ENCODE assay signal across 2 cellular contexts in genomic region chr7:712601-713457, GRCh38.
TF ChIP-seq lines count a peak whose summit lies in the region.

No MANE protein-coding gene starts in this region.

TF ChIP-seq in IMR-90, 13 proteins besides CTCF, POLR2A, EP300 and RAD21:
- no peak for TF ChIP-seq FOS (IDR thresholded peaks at IDR 0.05; ENCODE audit: low read depth, low read length)
- no peak for TF ChIP-seq BHLHE40 (IDR thresholded peaks at IDR 0.05; ENCODE audit: low read depth, low read length)
- no peak for TF ChIP-seq USF2 (IDR thresholded peaks at IDR 0.05; ENCODE audit: low read depth, low read length)
- TF ChIP-seq NFE2L2 (IDR thresholded peaks at IDR 0.05; ENCODE audit: low read depth, low read length): no peak
- no peak for TF ChIP-seq RCOR1 (IDR thresholded peaks at IDR 0.05; ENCODE audit: insufficient replicate concordance, low read length)
- TF ChIP-seq SMC3 (IDR thresholded peaks at IDR 0.05; ENCODE audit: low read depth, low read length): no peak
- no peak for TF ChIP-seq CHD1 (IDR thresholded peaks at IDR 0.05; ENCODE audit: low read depth, low read length)
- TF ChIP-seq CEBPB (IDR thresholded peaks at IDR 0.05; ENCODE audit: low read depth, low read length): no peak
- TF ChIP-seq MAZ (IDR thresholded peaks at IDR 0.05; ENCODE audit: borderline replicate concordance, low read depth, low read length): no peak
- no peak for TF ChIP-seq MXI1 (IDR thresholded peaks at IDR 0.05; ENCODE audit: borderline replicate concordance, low read depth, low read length)
- TF ChIP-seq RFX5 (IDR thresholded peaks at IDR 0.05; ENCODE audit: low read depth, low read length): no peak
- no peak for TF ChIP-seq MAFK (IDR thresholded peaks at IDR 0.05; ENCODE audit: low read depth, low read length)
- no peak for TF ChIP-seq ELK1 (IDR thresholded peaks at IDR 0.05; ENCODE audit: borderline replicate concordance, low read depth, low read length)

TF ChIP-seq in endothelial cell of umbilical vein, 7 proteins besides CTCF, POLR2A, EP300 and RAD21:
- TF ChIP-seq MAX (IDR thresholded peaks at IDR 0.05; ENCODE audit: insufficient read depth, insufficient read length) (no peak), MYC (IDR thresholded peaks at IDR 0.05; ENCODE audit: low read depth, low read length) (no peak), FOS (IDR thresholded peaks at IDR 0.05; ENCODE audit: borderline replicate concordance, insufficient read depth, low read length) (no peak), POLR2AphosphoS5 (IDR thresholded peaks at IDR 0.05; ENCODE audit: insufficient read depth, low read depth, low read length) (no peak), JUN (IDR thresholded peaks at IDR 0.05; ENCODE audit: borderline replicate concordance, insufficient read depth, insufficient read length, low read depth) (no peak), EZH2 (IDR thresholded peaks at IDR 0.05; ENCODE audit: borderline replicate concordance, low read depth, low read length, severe bottlenecking) (no peak), GATA2 (IDR thresholded peaks at IDR 0.05; ENCODE audit: insufficient read depth, insufficient read length, low read depth, low read length) (no peak)
